1 cellular context compared by ENCODE assay signal in genomic region chr20:47165376-47165865, GRCh38.
TF ChIP-seq lines count a peak whose summit lies in the region.

No MANE protein-coding gene starts in this region.

TF ChIP-seq in HepG2, 621 proteins besides CTCF, POLR2A, EP300 and RAD21 (continued from another document and continues in another):
- TF ChIP-seq ZNF275 (CRISPR knock-in tag; IDR thresholded peaks at IDR 0.05; ENCODE audit: borderline replicate concordance) (no peak), RELA (CRISPR knock-in tag; IDR thresholded peaks at IDR 0.05) (no peak), ZNF713 (CRISPR knock-in tag; IDR thresholded peaks at IDR 0.05) (no peak), ARID2 (CRISPR knock-in tag; IDR thresholded peaks at IDR 0.05; ENCODE audit: borderline replicate concordance) (no peak), ZHX2 (IDR thresholded peaks at IDR 0.05; ENCODE audit: low read depth) (no peak), ZHX2 (CRISPR knock-in tag; IDR thresholded peaks at IDR 0.05; ENCODE audit: borderline replicate concordance) (no peak), ZNF234 (CRISPR knock-in tag; conservative IDR thresholded peaks at IDR 0.05) (no peak), ZNF891 (CRISPR knock-in tag; IDR thresholded peaks at IDR 0.05) (0 out of 2 replicates have a peak, but pooled peaks have one; percentile 13), TEAD2 (CRISPR knock-in tag; IDR thresholded peaks at IDR 0.05) (no peak), ZNF775 (CRISPR knock-in tag; IDR thresholded peaks at IDR 0.05; ENCODE audit: borderline replicate concordance) (no peak), EED (CRISPR knock-in tag; IDR thresholded peaks at IDR 0.05) (no peak), PAX8 (CRISPR knock-in tag; IDR thresholded peaks at IDR 0.05; ENCODE audit: borderline replicate concordance) (no peak), ZNF224 (CRISPR knock-in tag; IDR thresholded peaks at IDR 0.05) (no peak), JARID2 (CRISPR knock-in tag; IDR thresholded peaks at IDR 0.05; ENCODE audit: insufficient replicate concordance) (no peak), ZFYVE20 (CRISPR knock-in tag; IDR thresholded peaks at IDR 0.05; ENCODE audit: borderline replicate concordance, low read depth) (no peak), HCFC1 (IDR thresholded peaks at IDR 0.05; ENCODE audit: low read depth, low read length) (no peak), ZSCAN30 (CRISPR knock-in tag; IDR thresholded peaks at IDR 0.05) (no peak), ZNF367 (CRISPR knock-in tag; IDR thresholded peaks at IDR 0.05; ENCODE audit: borderline replicate concordance) (no peak), KLF9 (CRISPR knock-in tag; IDR thresholded peaks at IDR 0.05; ENCODE audit: low read depth) (no peak), ZNF615 (CRISPR knock-in tag; IDR thresholded peaks at IDR 0.05; ENCODE audit: borderline replicate concordance) (no peak), TCF7 (IDR thresholded peaks at IDR 0.05; ENCODE audit: low read depth) (peak; percentile 43; the same call in 1 of the 2 replicates), ZNF598 (CRISPR knock-in tag; IDR thresholded peaks at IDR 0.05; ENCODE audit: borderline replicate concordance) (no peak), HOXD1 (CRISPR knock-in tag; IDR thresholded peaks at IDR 0.05) (0 out of 2 replicates have a peak, but pooled peaks have one; percentile 37), ZFP91 (CRISPR knock-in tag; IDR thresholded peaks at IDR 0.05; ENCODE audit: borderline replicate concordance) (no peak), ZFP90 (CRISPR knock-in tag; IDR thresholded peaks at IDR 0.05; ENCODE audit: borderline replicate concordance) (no peak), ZNF329 (CRISPR knock-in tag; IDR thresholded peaks at IDR 0.05; ENCODE audit: low read depth) (no peak), HDAC2 (CRISPR knock-in tag; IDR thresholded peaks at IDR 0.05) (no peak), ZNF251 (CRISPR knock-in tag; IDR thresholded peaks at IDR 0.05) (no peak), KIAA2018 (CRISPR knock-in tag; IDR thresholded peaks at IDR 0.05; ENCODE audit: borderline replicate concordance) (no peak), PHF21A (CRISPR knock-in tag; IDR thresholded peaks at IDR 0.05) (peak; percentile 45), ZNF572 (CRISPR knock-in tag; IDR thresholded peaks at IDR 0.05) (no peak), FOXP1 (IDR thresholded peaks at IDR 0.05) (no peak), FOXP1 (CRISPR knock-in tag; IDR thresholded peaks at IDR 0.05) (peak; percentile 41; the same call in 1 of the 2 replicates), SMYD3 (CRISPR knock-in tag; IDR thresholded peaks at IDR 0.05) (no peak), CREM (IDR thresholded peaks at IDR 0.05) (no peak), CREM (CRISPR knock-in tag; IDR thresholded peaks at IDR 0.05) (no peak), ADNP (CRISPR knock-in tag; IDR thresholded peaks at IDR 0.05) (no peak), NRL (CRISPR knock-in tag; IDR thresholded peaks at IDR 0.05; ENCODE audit: borderline replicate concordance) (no peak), ZNF546 (CRISPR knock-in tag; conservative IDR thresholded peaks at IDR 0.05) (no peak), AHDC1 (CRISPR knock-in tag; IDR thresholded peaks at IDR 0.05; ENCODE audit: borderline replicate concordance) (peak; percentile 47; the same call in 1 of the 2 replicates), ZBTB7A (CRISPR knock-in tag; IDR thresholded peaks at IDR 0.05) (no peak), MXD3 (CRISPR knock-in tag; IDR thresholded peaks at IDR 0.05) (no peak), ZSCAN25 (CRISPR knock-in tag; IDR thresholded peaks at IDR 0.05) (no peak)
